ENCODE assay signal across 9 cellular contexts in genomic region chr13:77565635-77566034, GRCh38. TPM values are rescaled to one million over a fixed set of nuclear protein-coding genes. Genes with fewer than 3 reads are reported as not detected.
DNase-seq lines count a peak whose midpoint lies in the region; ATAC-seq and TF ChIP-seq lines count a peak whose summit lies in the region.
"Had no signal": no experiment of that assay in that cellular context is flagged by ENCODE, and none has a peak within 500 bp of the region (broad histone marks: within the 10 kb centered on the region; RNA-seq: fewer than 3 reads in every experiment).

No MANE protein-coding gene starts in this region.

- H3K4me2 ChIP-seq in GM23338 = no peak overlapping the region

- TF ChIP-seq CTCF in GM12865 (IDR thresholded peaks at IDR 0.05; ENCODE audit: insufficient read depth, low read depth, low read length, missing control alignments) (peak; percentile 57), GM23338 (conservative IDR thresholded peaks at IDR 0.05; ENCODE audit: low read depth in 2 of 2) (peak; percentile 68 to 80), NB4 (IDR thresholded peaks at IDR 0.05; ENCODE audit: low read depth, low read length) (peak; percentile 40), vagina (IDR thresholded peaks at IDR 0.05) (no peak)

- H3K4me1 Mint-ChIP-seq in GM23338 = no peaks in the 10 kb centered on the region; the same call in 2 of the 3 replicates

- H3K9me2 ChIP-seq in GM23338 (ENCODE audit: insufficient read depth) = no peaks in the 10 kb centered on the region

- H3K9me3 Mint-ChIP-seq in GM23338 = no peaks in the 10 kb centered on the region

- H3K36me3 ChIP-seq in GM23338 (ENCODE audit: insufficient read depth) (no peaks in the 10 kb centered on the region), adipocyte (ENCODE audit: control insufficient read depth, insufficient read depth, low read length, severe bottlenecking) (no peaks in the 10 kb centered on the region), vagina (no peaks in the 10 kb centered on the region)

- H3K36me3 Mint-ChIP-seq in GM23338 (ENCODE audit: low read depth) = no peaks in the 10 kb centered on the region

- no peaks in the 10 kb centered on the region for H4K20me1 ChIP-seq in GM23338 (replicated peaks; ENCODE audit: insufficient read depth)

- H3K27ac ChIP-seq in GM23338 (ENCODE audit: low read depth) (no peak overlapping the region), vagina (no peak overlapping the region)
- H3K27ac ChIP-seq: skin epidermis had no signal

- H3F3A ChIP-seq in GM23338 (replicated peaks; ENCODE audit: low read depth) = no peaks in the 10 kb centered on the region

- TF ChIP-seq POLR2A in NB4 (IDR thresholded peaks at IDR 0.05; ENCODE audit: extremely low read depth, insufficient read length) (no peak), vagina (IDR thresholded peaks at IDR 0.05) (no peak)

- H3K9me3 ChIP-seq in adipocyte (ENCODE audit: control insufficient read depth, low read length) (no peaks in the 10 kb centered on the region), vagina (no peaks in the 10 kb centered on the region)

- H2AFZ ChIP-seq in GM23338 = no peak overlapping the region

- H3K4me1 ChIP-seq in GM23338 (ENCODE audit: insufficient read depth) = no peaks in the 10 kb centered on the region
- H3K4me1 ChIP-seq in adipocyte (ENCODE audit: control insufficient read depth, insufficient read depth, low read length) = no peaks in the 10 kb centered on the region
- H3K4me1 ChIP-seq in vagina = no peaks in the 10 kb centered on the region

- DNase-seq in GM12865 (ENCODE audit: low read depth) (peak; percentile 58), GM23338 (ENCODE audit: low spot score) (peak; percentile 65), NB4 (ENCODE audit: low read depth) (peak; percentile 57), adipocyte (ENCODE audit: low read depth) (peak; percentile 75), kidney tubule cell (ENCODE audit: low spot score) (peak; percentile 55), vagina (ENCODE audit: extremely low spot score in 2 of 2) (no peak), ecto neural progenitor cell (ENCODE audit: low spot score) (no peak), OCI-M2 (lab: John Stamatoyannopoulos, UW; ENCODE audit: unreplicated experiment) (no peak)

- H3K79me2 ChIP-seq in GM23338 (replicated peaks; ENCODE audit: insufficient read depth) = no peaks in the 10 kb centered on the region

- no peak overlapping the region for H3K27ac Mint-ChIP-seq in GM23338

- intact Hi-C loops in vagina (cut with DNase I) = no loop called here

- no peaks in the 10 kb centered on the region for H3K27me3 ChIP-seq in GM23338 (ENCODE audit: insufficient read depth)
- no peaks in the 10 kb centered on the region for H3K27me3 ChIP-seq in adipocyte (replicated peaks; ENCODE audit: control insufficient read depth, insufficient read depth, low read length)
- no peaks in the 10 kb centered on the region for H3K27me3 ChIP-seq in vagina

- no peak overlapping the region for H3K4me3 Mint-ChIP-seq in GM23338

- H3K27me3 Mint-ChIP-seq in GM23338 (ENCODE audit: insufficient read depth, low read depth, poor library complexity) = peaks cover 4% of the 10 kb centered on the region

- ATAC-seq in GM23338 = no peak; the same call in 2 of the 3 replicates

- no peak overlapping the region for H3K9ac ChIP-seq in adipocyte (ENCODE audit: low read length)

- H3K4me3 ChIP-seq in GM12865 (ENCODE audit: low read depth, low read length) (no peak overlapping the region), GM23338 (no peak overlapping the region), NB4 (ENCODE audit: low read depth, low read length) (no peak overlapping the region), adipocyte (ENCODE audit: low read length) (no peak overlapping the region), vagina (no peak overlapping the region)
- H3K4me3 ChIP-seq: skin epidermis had no signal

TF ChIP-seq in GM23338, 12 proteins besides CTCF, POLR2A, EP300 and RAD21 (continues in another document):
- TF ChIP-seq EZH2phosphoT487 (IDR thresholded peaks at IDR 0.05; ENCODE audit: unreplicated experiment) = no peak
- no peak for TF ChIP-seq ZNF114 (CRISPR knock-in tag; IDR thresholded peaks at IDR 0.05)
- TF ChIP-seq, protein P1, sequence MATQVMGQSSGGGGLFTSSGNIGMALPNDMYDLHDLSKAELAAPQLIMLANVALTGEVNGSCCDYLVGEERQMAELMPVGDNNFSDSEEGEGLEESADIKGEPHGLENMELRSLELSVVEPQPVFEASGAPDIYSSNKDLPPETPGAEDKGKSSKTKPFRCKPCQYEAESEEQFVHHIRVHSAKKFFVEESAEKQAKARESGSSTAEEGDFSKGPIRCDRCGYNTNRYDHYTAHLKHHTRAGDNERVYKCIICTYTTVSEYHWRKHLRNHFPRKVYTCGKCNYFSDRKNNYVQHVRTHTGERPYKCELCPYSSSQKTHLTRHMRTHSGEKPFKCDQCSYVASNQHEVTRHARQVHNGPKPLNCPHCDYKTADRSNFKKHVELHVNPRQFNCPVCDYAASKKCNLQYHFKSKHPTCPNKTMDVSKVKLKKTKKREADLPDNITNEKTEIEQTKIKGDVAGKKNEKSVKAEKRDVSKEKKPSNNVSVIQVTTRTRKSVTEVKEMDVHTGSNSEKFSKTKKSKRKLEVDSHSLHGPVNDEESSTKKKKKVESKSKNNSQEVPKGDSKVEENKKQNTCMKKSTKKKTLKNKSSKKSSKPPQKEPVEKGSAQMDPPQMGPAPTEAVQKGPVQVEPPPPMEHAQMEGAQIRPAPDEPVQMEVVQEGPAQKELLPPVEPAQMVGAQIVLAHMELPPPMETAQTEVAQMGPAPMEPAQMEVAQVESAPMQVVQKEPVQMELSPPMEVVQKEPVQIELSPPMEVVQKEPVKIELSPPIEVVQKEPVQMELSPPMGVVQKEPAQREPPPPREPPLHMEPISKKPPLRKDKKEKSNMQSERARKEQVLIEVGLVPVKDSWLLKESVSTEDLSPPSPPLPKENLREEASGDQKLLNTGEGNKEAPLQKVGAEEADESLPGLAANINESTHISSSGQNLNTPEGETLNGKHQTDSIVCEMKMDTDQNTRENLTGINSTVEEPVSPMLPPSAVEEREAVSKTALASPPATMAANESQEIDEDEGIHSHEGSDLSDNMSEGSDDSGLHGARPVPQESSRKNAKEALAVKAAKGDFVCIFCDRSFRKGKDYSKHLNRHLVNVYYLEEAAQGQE (IDR thresholded peaks at IDR 0.05; ENCODE audit: unreplicated experiment) = no peak
- TF ChIP-seq STAT1 (IDR thresholded peaks at IDR 0.05; ENCODE audit: unreplicated experiment) = no peak
- TF ChIP-seq, protein P2, sequence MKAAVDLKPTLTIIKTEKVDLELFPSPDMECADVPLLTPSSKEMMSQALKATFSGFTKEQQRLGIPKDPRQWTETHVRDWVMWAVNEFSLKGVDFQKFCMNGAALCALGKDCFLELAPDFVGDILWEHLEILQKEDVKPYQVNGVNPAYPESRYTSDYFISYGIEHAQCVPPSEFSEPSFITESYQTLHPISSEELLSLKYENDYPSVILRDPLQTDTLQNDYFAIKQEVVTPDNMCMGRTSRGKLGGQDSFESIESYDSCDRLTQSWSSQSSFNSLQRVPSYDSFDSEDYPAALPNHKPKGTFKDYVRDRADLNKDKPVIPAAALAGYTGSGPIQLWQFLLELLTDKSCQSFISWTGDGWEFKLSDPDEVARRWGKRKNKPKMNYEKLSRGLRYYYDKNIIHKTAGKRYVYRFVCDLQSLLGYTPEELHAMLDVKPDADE (IDR thresholded peaks at IDR 0.05) = no peak
- TF ChIP-seq ZNF331 (CRISPR knock-in tag; IDR thresholded peaks at IDR 0.05; ENCODE audit: low read depth) = no peak

RNA-seq across cellular contexts. Expression of gene SCEL, which starts 30.1 kb away (rescaled TPM):
- not detected in 2 replicates for total RNA-seq in GM23338 (2014; rRNA removed; shearing (Covaris generic))
- polyA plus RNA-seq in GM23338 (2016; fragmentation: Nextera tagmentation; extraction: Ambion mirVana) = not detected in 2 replicates
- 91.3 TPM for total RNA-seq in vagina

Comparison
In these comparisons a context has a peak if more than half of its experiments do, and no peak if none do; other contexts are left out.
1. DNase-seq: peak in GM12865 (single experiment), GM23338 (single experiment), NB4 (single experiment), adipocyte (single experiment) and kidney tubule cell (single experiment); none in vagina (0 of 2), ecto neural progenitor cell (single experiment) and OCI-M2 (single experiment).
2. CTCF ChIP-seq: peak in GM12865 (single experiment), GM23338 (2 of 2) and NB4 (single experiment); none in vagina (0 of 3).
3. RNA of gene SCEL, which starts 30.1 kb away (total RNA-seq): 91.3 TPM in vagina (single experiment); not detected in GM23338; every median in the first group is over 10 times any median in the second.